11 cellular contexts compared by ENCODE assay signal in the genomic region with DNA sequence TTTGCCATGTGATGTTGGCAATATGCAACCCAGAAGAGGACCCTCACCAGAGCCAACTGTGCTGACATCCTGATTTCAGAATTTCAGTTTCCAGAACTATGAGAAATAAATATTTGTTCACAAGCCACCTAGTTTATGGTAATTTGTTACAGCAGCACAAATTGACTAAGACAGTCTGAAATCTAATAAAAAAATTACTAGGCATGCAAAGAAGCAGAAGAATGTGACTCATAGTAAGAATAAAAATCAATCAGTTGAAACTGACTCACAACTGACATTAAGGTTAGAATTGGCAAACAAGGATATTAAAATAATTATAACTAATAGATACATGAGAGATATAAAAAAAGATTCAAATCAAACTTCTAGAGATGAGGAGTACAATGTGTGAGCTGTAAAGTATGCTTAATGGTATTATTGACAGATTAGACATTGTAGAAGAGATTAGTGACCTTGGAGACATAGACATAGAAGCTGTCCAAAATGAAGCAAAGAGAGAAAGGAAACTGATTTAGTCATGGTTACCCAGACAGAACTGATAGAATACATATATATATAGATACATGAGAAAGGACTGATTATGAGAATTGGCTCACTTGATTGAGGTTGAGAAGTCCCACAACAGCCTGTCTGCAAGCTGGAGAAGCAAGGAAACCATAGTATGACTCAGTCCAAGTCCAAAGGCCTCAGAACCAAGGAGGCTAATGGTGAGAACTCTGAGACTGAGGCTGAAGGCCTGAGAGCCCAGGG. TPM values are rescaled to one million over a fixed set of nuclear protein-coding genes. Genes with fewer than 3 reads are reported as not detected.
DNase-seq lines count a peak whose midpoint lies in the region; ATAC-seq lines count a peak whose summit lies in the region.
"Had no signal": no experiment of that assay in that cellular context is flagged by ENCODE, and none has a peak within 500 bp of the region (broad histone marks: within the 10 kb centered on the region; RNA-seq: fewer than 3 reads in every experiment).

No MANE protein-coding gene starts in this region.

- ATAC-seq in GM21529 (IDR thresholded peaks at IDR 0.05; ENCODE audit: unreplicated experiment): peak; percentile 72
- ATAC-seq in HG03354 (IDR thresholded peaks at IDR 0.05; ENCODE audit: poor library complexity, severe bottlenecking, unreplicated experiment): peak; percentile 81
- ATAC-seq in stimulated activated naive CD8-positive, alpha-beta T cell treated with anti-CD3 and anti-CD28 coated beads, Interleukin-15, Interleukin-2, amounts not matched to agents 100 U/mL and 50 U/mL, for 24 hours: peak; percentile 89

- H3K4me3 Mint-ChIP-seq in activated naive CD4-positive, alpha-beta T cell treated with anti-CD3 and anti-CD28 coated beads, Interleukin-2, amount 50 U/mL, for 24 hours: no peak overlapping the region

- H3K27ac Mint-ChIP-seq in activated naive CD4-positive, alpha-beta T cell treated with anti-CD3 and anti-CD28 coated beads, Interleukin-2, amount 50 U/mL, for 24 hours: peak overlapping the region; percentile 90

- no peaks in the 10 kb centered on the region for H3K36me3 Mint-ChIP-seq in activated naive CD4-positive, alpha-beta T cell treated with anti-CD3 and anti-CD28 coated beads, Interleukin-2, amount 50 U/mL, for 24 hours

- H3K27me3 Mint-ChIP-seq in activated naive CD4-positive, alpha-beta T cell treated with anti-CD3 and anti-CD28 coated beads, Interleukin-2, amount 50 U/mL, for 24 hours: no peaks in the 10 kb centered on the region

- H3K9me3 Mint-ChIP-seq in activated naive CD4-positive, alpha-beta T cell treated with anti-CD3 and anti-CD28 coated beads, Interleukin-2, amount 50 U/mL, for 24 hours: no peaks in the 10 kb centered on the region

- peaks cover 58% of the 10 kb centered on the region for H3K4me1 Mint-ChIP-seq in activated naive CD4-positive, alpha-beta T cell treated with anti-CD3 and anti-CD28 coated beads, Interleukin-2, amount 50 U/mL, for 24 hours

- DNase-seq in activated naive CD4-positive, alpha-beta T cell (lab: John Stamatoyannopoulos, UW): no peak
- DNase-seq in stimulated activated naive CD8-positive, alpha-beta T cell treated with anti-CD3 and anti-CD28 coated beads, Interleukin-15, Interleukin-2, amounts not matched to agents 100 U/mL and 50 U/mL, for 24 hours: no peak
- DNase-seq in HPDE6-E6E7 (ENCODE audit: extremely low spot score) (no peak), cardiac septum (ENCODE audit: low spot score) (no peak)
- no peak for DNase-seq in stimulated activated CD8-positive, alpha-beta memory T cell treated with anti-CD3 and anti-CD28 coated beads, Interleukin-4, amount 100 ng/mL, for 48 hours
- DNase-seq: NCI-H1417 treated with DMSO at 0.1 percent for 48 hours, nucleus accumbens, spleen had no signal

- intact Hi-C loops in cardiac septum (cut with DNase I): no loop called here

RNA-seq across cellular contexts. Expression of gene TTC39C, which starts 27.8 kb away (rescaled TPM):
- total RNA-seq in cardiac septum: 9.2 TPM
